In genomic region chr6:33761922-33762629, GRCh38 we compare ENCODE assay signal across 9 cellular contexts. TPM values are rescaled to one million over a fixed set of nuclear protein-coding genes. Genes with fewer than 3 reads are reported as not detected.
DNase-seq lines count a peak whose midpoint lies in the region; ATAC-seq and TF ChIP-seq lines count a peak whose summit lies in the region.
"Had no signal": no experiment of that assay in that cellular context is flagged by ENCODE, and none has a peak within 500 bp of the region (broad histone marks: within the 10 kb centered on the region; RNA-seq: fewer than 3 reads in every experiment).

No MANE protein-coding gene starts in this region.

- no peak overlapping the region for H3K27ac Mint-ChIP-seq in activated naive CD8-positive, alpha-beta T cell treated with anti-CD3 and anti-CD28 coated beads, Interleukin-2, amount 10 ng/mL, durations not matched to agents 7 days and 5 days

- no peak overlapping the region for H3K4me3 Mint-ChIP-seq in activated naive CD8-positive, alpha-beta T cell treated with anti-CD3 and anti-CD28 coated beads, Interleukin-2, amount 10 ng/mL, durations not matched to agents 7 days and 5 days
- H3K4me3 Mint-ChIP-seq: IgD-negative memory B cell had no signal

- no peaks in the 10 kb centered on the region for H3K36me3 Mint-ChIP-seq in activated naive CD8-positive, alpha-beta T cell treated with anti-CD3 and anti-CD28 coated beads, Interleukin-2, amount 10 ng/mL, durations not matched to agents 7 days and 5 days

- H3K27me3 Mint-ChIP-seq in activated naive CD8-positive, alpha-beta T cell treated with anti-CD3 and anti-CD28 coated beads, Interleukin-2, amount 10 ng/mL, durations not matched to agents 7 days and 5 days, result peaks cover 4% of the 10 kb centered on the region

- POLR2A ChIA-PET in activated naive CD8-positive, alpha-beta T cell treated with anti-CD3 and anti-CD28 coated beads, Interleukin-2, amount 10 ng/mL, durations not matched to agents 7 days and 5 days (lab: Charles Lee), result no interaction called here

- peak; percentile 82 for ATAC-seq in activated naive CD8-positive, alpha-beta T cell treated with anti-CD3 and anti-CD28 coated beads, Interleukin-2, amount 10 ng/mL, durations not matched to agents 7 days and 5 days (ENCODE audit: low read depth)
- ATAC-seq in HG03521 (IDR thresholded peaks at IDR 0.05; ENCODE audit: unreplicated experiment), result no peak

- H3K9me3 ChIP-seq in spleen, result no peaks in the 10 kb centered on the region

- WGBS in spleen, 5 donors, result 34 to 67% (median 55%) methylated on average over 6 to 7 of the region's 7 CpGs

- DNase-seq in CMK (ENCODE audit: low read depth) (peak; percentile 37), HFF-Myc (ENCODE audit: extremely low read depth, low read depth) (no peak), hepatic stellate cell (ENCODE audit: low spot score) (peak; percentile 63), spleen (peak; percentile 84), COR-L47 (lab: John Stamatoyannopoulos, UW) (no peak)
- peak; percentile 61 for DNase-seq in activated naive CD8-positive, alpha-beta T cell treated with anti-CD3 and anti-CD28 coated beads, Interleukin-2, amount 10 ng/mL, durations not matched to agents 7 days and 5 days

- intact Hi-C loops in spleen (cut with DNase I; ENCODE audit: low total_unique reads), result no loop called here

- no peaks in the 10 kb centered on the region for H3K27me3 ChIP-seq in spleen (replicated peaks in 1 of 7)

- TF ChIP-seq POLR2A in spleen (IDR thresholded peaks at IDR 0.05), result no peak

- H3K27ac ChIP-seq in spleen, result peak overlapping the region in 5 of 8 donors; percentile 54 to 67 (median 60)

- H3K4me1 Mint-ChIP-seq in activated naive CD8-positive, alpha-beta T cell treated with anti-CD3 and anti-CD28 coated beads, Interleukin-2, amount 10 ng/mL, durations not matched to agents 7 days and 5 days, result no peaks in the 10 kb centered on the region

- no peaks in the 10 kb centered on the region for H3K9me3 Mint-ChIP-seq in activated naive CD8-positive, alpha-beta T cell treated with anti-CD3 and anti-CD28 coated beads, Interleukin-2, amount 10 ng/mL, durations not matched to agents 7 days and 5 days

- H3K4me3 ChIP-seq in HFF-Myc (replicated peaks; ENCODE audit: low read depth, low read length) (no peak overlapping the region), spleen (no peak overlapping the region)

- H3K36me3 ChIP-seq in spleen, result no peaks in the 10 kb centered on the region

- H3K4me1 ChIP-seq in spleen, result peaks cover 0 to 31% (median 14%) of the 10 kb centered on the region in 6 donors

- TF ChIP-seq CTCF in HFF-Myc (IDR thresholded peaks at IDR 0.05; ENCODE audit: low read depth, low read length, missing control alignments), result peak; percentile 69
- TF ChIP-seq CTCF in spleen (IDR thresholded peaks at IDR 0.05 in 8 of 11, conservative IDR thresholded peaks at IDR 0.05 in 3 of 11), result peak; percentile 18 to 78 (median 56)

TF ChIP-seq in PFSK-1, 5 proteins besides CTCF, POLR2A, EP300 and RAD21:
- TF ChIP-seq FOXP2 (optimal IDR thresholded peaks at IDR 0.05; ENCODE audit: borderline replicate concordance, extremely low read depth, extremely low read length, insufficient read depth) (peak; percentile 82), REST (IDR thresholded peaks at IDR 0.05; ENCODE audit: insufficient read depth in 1 of 2, low read depth in 2 of 2, low read length in 2 of 2) (no peak), SIN3A (IDR thresholded peaks at IDR 0.05; ENCODE audit: borderline replicate concordance, insufficient read depth, low read length) (no peak), TAF1 (IDR thresholded peaks at IDR 0.05; ENCODE audit: borderline replicate concordance, insufficient read depth, low read length) (no peak), POLR2AphosphoS5 (IDR thresholded peaks at IDR 0.05; ENCODE audit: low read depth, low read length) (no peak)
TF ChIP-seq in PFSK-1: peak in this region for 1.

RNA-seq across cellular contexts. Expression of gene IP6K3, which starts 15.4 kb away (rescaled TPM):
- polyA plus RNA-seq in PFSK-1 (2012; ENCODE audit: insufficient read length, low read depth), result not detected
- total RNA-seq in activated naive CD8-positive, alpha-beta T cell treated with anti-CD3 and anti-CD28 coated beads, Interleukin-2, amount 10 ng/mL, durations not matched to agents 7 days and 5 days, result not detected
- total RNA-seq in spleen, result 1 to 10 TPM in 6 of 7 donors, under 1 TPM in 1; 0.70 to 5.8 (median 2.7) TPM
- polyA plus RNA-seq in spleen, result under 1 TPM; 0.30 to 0.64 (median 0.36) TPM
- polyA plus RNA-seq: IgD-negative memory B cell had no signal

RNA-seq across cellular contexts. Expression of gene LEMD2, which starts 26.9 kb away (rescaled TPM):
- polyA plus RNA-seq in PFSK-1 (2012; ENCODE audit: insufficient read length, low read depth), result 78.3 TPM
- 10 to 100 TPM; 83.9 to 84.7 TPM for total RNA-seq in activated naive CD8-positive, alpha-beta T cell treated with anti-CD3 and anti-CD28 coated beads, Interleukin-2, amount 10 ng/mL, durations not matched to agents 7 days and 5 days
- total RNA-seq in spleen, result 10 to 100 TPM; 59.3 to 97.6 (median 71.6) TPM
- polyA plus RNA-seq in spleen, result 10 to 100 TPM; 38.6 to 60.8 (median 50.6) TPM

RNA-seq across cellular contexts. Expression of gene MLN, which starts 41.7 kb away (rescaled TPM):
- not detected for polyA plus RNA-seq in PFSK-1 (2012; ENCODE audit: insufficient read length, low read depth)
- total RNA-seq in activated naive CD8-positive, alpha-beta T cell treated with anti-CD3 and anti-CD28 coated beads, Interleukin-2, amount 10 ng/mL, durations not matched to agents 7 days and 5 days, result not detected
- not detected for total RNA-seq in spleen
- not detected for polyA plus RNA-seq in spleen
- polyA plus RNA-seq: IgD-negative memory B cell had no signal

RNA-seq across cellular contexts. Expression of gene UQCC2, which starts 50.6 kb away (rescaled TPM):
- polyA plus RNA-seq in PFSK-1 (2012; ENCODE audit: insufficient read length, low read depth), result 291 TPM
- 10 to 100 TPM; 60.9 to 64.0 TPM for total RNA-seq in activated naive CD8-positive, alpha-beta T cell treated with anti-CD3 and anti-CD28 coated beads, Interleukin-2, amount 10 ng/mL, durations not matched to agents 7 days and 5 days
- total RNA-seq in spleen, result 10 to 100 TPM in 6 of 7 donors, 1 to 10 TPM in 1; 8.7 to 34.8 (median 22.4) TPM
- polyA plus RNA-seq in spleen, result 10 to 100 TPM; 58.7 to 77.0 (median 66.4) TPM

Comparison
In these comparisons a context has a peak if more than half of its experiments do, and no peak if none do; other contexts are left out.
1. DNase-seq: peak in CMK (single experiment), activated naive CD8-positive, alpha-beta T cell treated with anti-CD3 and anti-CD28 coated beads, Interleukin-2, amount 10 ng/mL, durations not matched to agents 7 days and 5 days (single experiment), hepatic stellate cell (single experiment) and spleen (single experiment); none in HFF-Myc (single experiment) and COR-L47 (single experiment).